In the genomic region with DNA sequence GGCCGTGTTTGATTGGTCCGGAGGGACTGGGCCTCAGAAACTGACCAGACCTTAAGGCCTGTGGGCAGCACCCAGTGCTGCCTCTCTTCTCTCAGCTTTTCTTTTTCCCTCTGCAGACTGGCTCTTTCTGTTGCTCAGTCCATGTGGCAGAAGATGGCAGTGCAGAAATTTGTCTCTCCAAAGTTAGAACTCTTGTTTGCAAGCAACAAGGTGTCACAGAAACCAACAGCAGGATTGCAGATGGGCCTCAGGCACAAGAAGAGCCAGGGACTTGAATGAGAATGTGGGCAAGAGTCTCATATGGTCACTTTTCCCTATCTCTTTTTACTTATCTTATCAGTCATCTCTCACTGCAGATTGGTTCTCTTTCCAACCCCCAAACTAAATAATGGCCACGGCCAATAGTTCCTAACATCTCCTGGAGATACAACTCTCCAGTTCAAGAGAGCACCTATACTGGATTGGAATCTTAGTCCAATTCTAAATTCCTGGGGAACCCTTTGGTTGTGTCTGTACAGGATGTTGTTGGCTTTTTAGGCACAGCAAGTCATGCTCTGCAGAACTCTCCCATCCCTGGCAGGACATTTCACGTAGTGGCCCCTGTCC, we compare ENCODE assay signal across 3 cellular contexts.
TF ChIP-seq lines count a peak whose summit lies in the region.

No MANE protein-coding gene starts in this region.

TF ChIP-seq in HCT116, 20 proteins besides CTCF, POLR2A, EP300 and RAD21:
- TF ChIP-seq EGR1 (IDR thresholded peaks at IDR 0.05; ENCODE audit: low read depth) (no peak), ELF1 (IDR thresholded peaks at IDR 0.05; ENCODE audit: borderline replicate concordance, low read depth) (no peak), POLR2AphosphoS5 (IDR thresholded peaks at IDR 0.05; ENCODE audit: low read depth, low read length) (no peak), EZH2phosphoT487 (IDR thresholded peaks at IDR 0.05; ENCODE audit: borderline replicate concordance) (no peak), JUND (IDR thresholded peaks at IDR 0.05) (no peak), ZNF274 (IDR thresholded peaks at IDR 0.05; ENCODE audit: low read depth, low read length) (no peak), EZH2 (IDR thresholded peaks at IDR 0.05) (no peak), SP1 (IDR thresholded peaks at IDR 0.05; ENCODE audit: low read depth) (no peak), ZFX (IDR thresholded peaks at IDR 0.05) (no peak), SIN3A (IDR thresholded peaks at IDR 0.05; ENCODE audit: low read depth) (no peak), TCF7L2 (IDR thresholded peaks at IDR 0.05; ENCODE audit: borderline replicate concordance, extremely low read depth, insufficient read depth, insufficient read length) (no peak), CEBPB (IDR thresholded peaks at IDR 0.05; ENCODE audit: low read depth) (no peak)
- TF ChIP-seq, protein P1, sequence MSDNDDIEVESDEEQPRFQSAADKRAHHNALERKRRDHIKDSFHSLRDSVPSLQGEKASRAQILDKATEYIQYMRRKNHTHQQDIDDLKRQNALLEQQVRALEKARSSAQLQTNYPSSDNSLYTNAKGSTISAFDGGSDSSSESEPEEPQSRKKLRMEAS (IDR thresholded peaks at IDR 0.05), result no peak
- TF ChIP-seq, protein P2, sequence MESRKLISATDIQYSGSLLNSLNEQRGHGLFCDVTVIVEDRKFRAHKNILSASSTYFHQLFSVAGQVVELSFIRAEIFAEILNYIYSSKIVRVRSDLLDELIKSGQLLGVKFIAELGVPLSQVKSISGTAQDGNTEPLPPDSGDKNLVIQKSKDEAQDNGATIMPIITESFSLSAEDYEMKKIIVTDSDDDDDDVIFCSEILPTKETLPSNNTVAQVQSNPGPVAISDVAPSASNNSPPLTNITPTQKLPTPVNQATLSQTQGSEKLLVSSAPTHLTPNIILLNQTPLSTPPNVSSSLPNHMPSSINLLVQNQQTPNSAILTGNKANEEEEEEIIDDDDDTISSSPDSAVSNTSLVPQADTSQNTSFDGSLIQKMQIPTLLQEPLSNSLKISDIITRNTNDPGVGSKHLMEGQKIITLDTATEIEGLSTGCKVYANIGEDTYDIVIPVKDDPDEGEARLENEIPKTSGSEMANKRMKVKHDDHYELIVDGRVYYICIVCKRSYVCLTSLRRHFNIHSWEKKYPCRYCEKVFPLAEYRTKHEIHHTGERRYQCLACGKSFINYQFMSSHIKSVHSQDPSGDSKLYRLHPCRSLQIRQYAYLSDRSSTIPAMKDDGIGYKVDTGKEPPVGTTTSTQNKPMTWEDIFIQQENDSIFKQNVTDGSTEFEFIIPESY (IDR thresholded peaks at IDR 0.05; ENCODE audit: extremely low read depth, insufficient replicate concordance, low read length), result no peak

TF ChIP-seq in GM12878, 131 proteins besides CTCF, POLR2A, EP300 and RAD21:
- TF ChIP-seq, protein P3, sequence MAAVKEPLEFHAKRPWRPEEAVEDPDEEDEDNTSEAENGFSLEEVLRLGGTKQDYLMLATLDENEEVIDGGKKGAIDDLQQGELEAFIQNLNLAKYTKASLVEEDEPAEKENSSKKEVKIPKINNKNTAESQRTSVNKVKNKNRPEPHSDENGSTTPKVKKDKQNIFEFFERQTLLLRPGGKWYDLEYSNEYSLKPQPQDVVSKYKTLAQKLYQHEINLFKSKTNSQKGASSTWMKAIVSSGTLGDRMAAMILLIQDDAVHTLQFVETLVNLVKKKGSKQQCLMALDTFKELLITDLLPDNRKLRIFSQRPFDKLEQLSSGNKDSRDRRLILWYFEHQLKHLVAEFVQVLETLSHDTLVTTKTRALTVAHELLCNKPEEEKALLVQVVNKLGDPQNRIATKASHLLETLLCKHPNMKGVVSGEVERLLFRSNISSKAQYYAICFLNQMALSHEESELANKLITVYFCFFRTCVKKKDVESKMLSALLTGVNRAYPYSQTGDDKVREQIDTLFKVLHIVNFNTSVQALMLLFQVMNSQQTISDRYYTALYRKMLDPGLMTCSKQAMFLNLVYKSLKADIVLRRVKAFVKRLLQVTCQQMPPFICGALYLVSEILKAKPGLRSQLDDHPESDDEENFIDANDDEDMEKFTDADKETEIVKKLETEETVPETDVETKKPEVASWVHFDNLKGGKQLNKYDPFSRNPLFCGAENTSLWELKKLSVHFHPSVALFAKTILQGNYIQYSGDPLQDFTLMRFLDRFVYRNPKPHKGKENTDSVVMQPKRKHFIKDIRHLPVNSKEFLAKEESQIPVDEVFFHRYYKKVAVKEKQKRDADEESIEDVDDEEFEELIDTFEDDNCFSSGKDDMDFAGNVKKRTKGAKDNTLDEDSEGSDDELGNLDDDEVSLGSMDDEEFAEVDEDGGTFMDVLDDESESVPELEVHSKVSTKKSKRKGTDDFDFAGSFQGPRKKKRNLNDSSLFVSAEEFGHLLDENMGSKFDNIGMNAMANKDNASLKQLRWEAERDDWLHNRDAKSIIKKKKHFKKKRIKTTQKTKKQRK (IDR thresholded peaks at IDR 0.05; ENCODE audit: low read depth, low read length), result no peak
- TF ChIP-seq MTA2 (IDR thresholded peaks at IDR 0.05; ENCODE audit: low read depth), result no peak
- TF ChIP-seq, protein P4, sequence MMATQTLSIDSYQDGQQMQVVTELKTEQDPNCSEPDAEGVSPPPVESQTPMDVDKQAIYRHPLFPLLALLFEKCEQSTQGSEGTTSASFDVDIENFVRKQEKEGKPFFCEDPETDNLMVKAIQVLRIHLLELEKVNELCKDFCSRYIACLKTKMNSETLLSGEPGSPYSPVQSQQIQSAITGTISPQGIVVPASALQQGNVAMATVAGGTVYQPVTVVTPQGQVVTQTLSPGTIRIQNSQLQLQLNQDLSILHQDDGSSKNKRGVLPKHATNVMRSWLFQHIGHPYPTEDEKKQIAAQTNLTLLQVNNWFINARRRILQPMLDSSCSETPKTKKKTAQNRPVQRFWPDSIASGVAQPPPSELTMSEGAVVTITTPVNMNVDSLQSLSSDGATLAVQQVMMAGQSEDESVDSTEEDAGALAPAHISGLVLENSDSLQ (IDR thresholded peaks at IDR 0.05), result no peak
- TF ChIP-seq BRCA1 (IDR thresholded peaks at IDR 0.05; ENCODE audit: low read depth, low read length), result no peak
- TF ChIP-seq NR2C1 (IDR thresholded peaks at IDR 0.05), result no peak
- no peak for TF ChIP-seq NFYA (IDR thresholded peaks at IDR 0.05; ENCODE audit: borderline replicate concordance, low read depth, low read length)

TF ChIP-seq in liver, 16 proteins besides CTCF, POLR2A, EP300 and RAD21:
- TF ChIP-seq HNF4A (conservative IDR thresholded peaks at IDR 0.05) (peak in 1 of 2 donors; percentile 28), HNF4G (IDR thresholded peaks at IDR 0.05) (no peak), EGR1 (IDR thresholded peaks at IDR 0.05; ENCODE audit: low read depth in 2 of 2) (no peak)
